12 cellular contexts compared by ENCODE assay signal in genomic region chr1:244012232-244012631, GRCh38. TPM values are rescaled to one million over a fixed set of nuclear protein-coding genes. Genes with fewer than 3 reads are reported as not detected.
DNase-seq lines count a peak whose midpoint lies in the region; TF ChIP-seq lines count a peak whose summit lies in the region.
"Had no signal": no experiment of that assay in that cellular context is flagged by ENCODE, and none has a peak within 500 bp of the region (broad histone marks: within the 10 kb centered on the region; RNA-seq: fewer than 3 reads in every experiment).

No MANE protein-coding gene starts in this region.

- in situ Hi-C loops in ACHN (cut with HindIII; ENCODE audit: low pct_ligation_motif_present, low pct_unique_long_range_greater_than_20kb, low sequenced_read_pairs), result no loop called here
- in situ Hi-C loops in brain microvascular endothelial cell (cut with HindIII; ENCODE audit: low pct_ligation_motif_present, low sequenced_read_pairs), result no loop called here

- peaks cover 7% of the 10 kb centered on the region for H3K4me1 Mint-ChIP-seq in progenitor cell of endocrine pancreas (ENCODE audit: low read depth)

- peak overlapping the region; percentile 4; the same call in 1 of the 2 replicates for H3K4me3 ChIP-seq in HUES48 (ENCODE audit: low read depth, low read length)
- no peak overlapping the region for H3K4me3 ChIP-seq in brain microvascular endothelial cell (ENCODE audit: low read depth, low read length)
- H3K4me3 ChIP-seq: colonic mucosa had no signal

- H3K36me3 Mint-ChIP-seq in progenitor cell of endocrine pancreas (ENCODE audit: insufficient read depth), result no peaks in the 10 kb centered on the region
- H3K36me3 Mint-ChIP-seq: CD4-positive, CD25-positive, alpha-beta regulatory T cell had no signal

- DNase-seq in ACHN (peak; percentile 95), brain microvascular endothelial cell (peak; percentile 85), kidney glomerular epithelial cell (lab: John Stamatoyannopoulos, UW) (peak; percentile 8), progenitor cell of endocrine pancreas (ENCODE audit: low spot score, unreplicated experiment) (no peak), COLO668 (lab: John Stamatoyannopoulos, UW; ENCODE audit: unreplicated experiment) (no peak), NCI-H128 (lab: John Stamatoyannopoulos, UW; ENCODE audit: unreplicated experiment) (no peak), amniotic stem cell (lab: John Stamatoyannopoulos, UW) (no peak)
- DNase-seq: activated T-cell treated with anti-CD3 and anti-CD28 coated beads, Interleukin-2, amount 50 U/mL, for 24 hours; CD4-positive, CD25-positive, alpha-beta regulatory T cell; colonic mucosa had no signal

- H3K36me3 ChIP-seq in HUES48 (ENCODE audit: control insufficient read depth, insufficient read depth, low read length) (no peaks in the 10 kb centered on the region), brain microvascular endothelial cell (replicated peaks) (no peaks in the 10 kb centered on the region)
- H3K36me3 ChIP-seq: colonic mucosa had no signal

- H3K9ac ChIP-seq in HUES48 (ENCODE audit: low read depth, low read length), result no peak overlapping the region

- H3K27ac ChIP-seq in HUES48 (ENCODE audit: low read depth, low read length), result no peak overlapping the region
- no peak overlapping the region for H3K27ac ChIP-seq in brain microvascular endothelial cell
- H3K27ac ChIP-seq: colonic mucosa had no signal

- H3K4me1 ChIP-seq in HUES48 (ENCODE audit: control insufficient read depth, insufficient read depth, low read length), result peaks cover 23% of the 10 kb centered on the region
- H3K4me1 ChIP-seq: colonic mucosa had no signal

- no peak overlapping the region for H3K4me3 Mint-ChIP-seq in progenitor cell of endocrine pancreas (ENCODE audit: low read depth)
- H3K4me3 Mint-ChIP-seq: activated T-cell treated with anti-CD3 and anti-CD28 coated beads, Interleukin-2, amount 50 U/mL, for 24 hours; T-helper 1 cell treated with Interleukin-12 subunit alpha and Interleukin-12 subunit beta and Interleukin-4 antibody, amounts not matched to agents 30 μg/mL and 1 μg/mL, for 36 hours had no signal

- H3K27me3 ChIP-seq in HUES48 (ENCODE audit: control insufficient read depth, insufficient read depth, low read length) (peaks cover 3% of the 10 kb centered on the region; the same call in 1 of the 2 replicates), brain microvascular endothelial cell (replicated peaks) (no peaks in the 10 kb centered on the region)
- H3K27me3 ChIP-seq: colonic mucosa had no signal

- H3K27me3 Mint-ChIP-seq in progenitor cell of endocrine pancreas, result peaks cover 15% of the 10 kb centered on the region
- H3K27me3 Mint-ChIP-seq: activated T-cell treated with anti-CD3 and anti-CD28 coated beads, Interleukin-2, amount 50 U/mL, for 24 hours had no signal

- no peaks in the 10 kb centered on the region for H3K9me3 ChIP-seq in HUES48 (ENCODE audit: control insufficient read depth, insufficient read depth, low read length)
- H3K9me3 ChIP-seq: colonic mucosa had no signal

- H3K9me3 Mint-ChIP-seq in progenitor cell of endocrine pancreas (ENCODE audit: low read depth), result no peaks in the 10 kb centered on the region
- H3K9me3 Mint-ChIP-seq: activated T-cell treated with anti-CD3 and anti-CD28 coated beads, Interleukin-2, amount 50 U/mL, for 24 hours; CD4-positive, CD25-positive, alpha-beta regulatory T cell; T-helper 1 cell treated with Interleukin-12 subunit alpha and Interleukin-12 subunit beta and Interleukin-4 antibody, amounts not matched to agents 30 μg/mL and 1 μg/mL, for 36 hours had no signal

- H3K27ac Mint-ChIP-seq in progenitor cell of endocrine pancreas, result no peak overlapping the region
- H3K27ac Mint-ChIP-seq: activated T-cell treated with anti-CD3 and anti-CD28 coated beads, Interleukin-2, amount 50 U/mL, for 24 hours; CD4-positive, CD25-positive, alpha-beta regulatory T cell; T-helper 1 cell treated with Interleukin-12 subunit alpha and Interleukin-12 subunit beta and Interleukin-4 antibody, amounts not matched to agents 30 μg/mL and 1 μg/mL, for 36 hours had no signal

- TF ChIP-seq CTCF in brain microvascular endothelial cell (IDR thresholded peaks at IDR 0.05; ENCODE audit: low read depth, low read length, missing control alignments) (no peak), progenitor cell of endocrine pancreas (IDR thresholded peaks at IDR 0.05; ENCODE audit: unreplicated experiment) (no peak)

RNA-seq across cellular contexts. Expression of gene ZBTB18, which starts 38.9 kb away (rescaled TPM):
- total RNA-seq in progenitor cell of endocrine pancreas, result 28.8 and 32.3 TPM in 2 replicates

Comparison
In these comparisons a context has a peak if more than half of its experiments do, and no peak if none do; other contexts are left out.
1. DNase-seq: peak in ACHN (single experiment), brain microvascular endothelial cell (single experiment) and kidney glomerular epithelial cell (single experiment); none in progenitor cell of endocrine pancreas (single experiment), COLO668 (single experiment), NCI-H128 (single experiment) and amniotic stem cell (single experiment).